In the genomic region with DNA sequence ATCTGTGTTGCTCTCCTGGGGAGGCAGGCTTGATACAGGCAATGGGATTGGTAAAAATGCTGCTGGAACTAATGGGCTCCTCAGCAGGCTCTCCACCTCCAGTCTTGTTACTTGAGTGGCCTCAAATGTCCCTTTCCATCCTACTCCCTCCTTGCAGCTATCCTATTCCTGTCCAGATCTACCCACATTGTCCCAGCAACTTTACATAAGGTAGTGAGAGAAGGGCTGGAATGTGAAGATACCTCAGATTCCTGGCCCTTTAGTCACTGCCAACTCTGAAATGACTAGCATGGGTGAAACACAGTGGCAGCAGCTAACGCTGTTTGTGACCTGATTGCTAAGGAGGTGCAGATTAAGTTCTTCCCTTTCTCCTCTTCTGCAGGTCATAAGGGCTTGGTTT, we compare ENCODE assay signal across 1 cellular context.
TF ChIP-seq lines count a peak whose summit lies in the region.

No MANE protein-coding gene starts in this region.

TF ChIP-seq in GM23338, 12 proteins besides CTCF, POLR2A, EP300 and RAD21 (continued from another document):
- TF ChIP-seq, protein P1, sequence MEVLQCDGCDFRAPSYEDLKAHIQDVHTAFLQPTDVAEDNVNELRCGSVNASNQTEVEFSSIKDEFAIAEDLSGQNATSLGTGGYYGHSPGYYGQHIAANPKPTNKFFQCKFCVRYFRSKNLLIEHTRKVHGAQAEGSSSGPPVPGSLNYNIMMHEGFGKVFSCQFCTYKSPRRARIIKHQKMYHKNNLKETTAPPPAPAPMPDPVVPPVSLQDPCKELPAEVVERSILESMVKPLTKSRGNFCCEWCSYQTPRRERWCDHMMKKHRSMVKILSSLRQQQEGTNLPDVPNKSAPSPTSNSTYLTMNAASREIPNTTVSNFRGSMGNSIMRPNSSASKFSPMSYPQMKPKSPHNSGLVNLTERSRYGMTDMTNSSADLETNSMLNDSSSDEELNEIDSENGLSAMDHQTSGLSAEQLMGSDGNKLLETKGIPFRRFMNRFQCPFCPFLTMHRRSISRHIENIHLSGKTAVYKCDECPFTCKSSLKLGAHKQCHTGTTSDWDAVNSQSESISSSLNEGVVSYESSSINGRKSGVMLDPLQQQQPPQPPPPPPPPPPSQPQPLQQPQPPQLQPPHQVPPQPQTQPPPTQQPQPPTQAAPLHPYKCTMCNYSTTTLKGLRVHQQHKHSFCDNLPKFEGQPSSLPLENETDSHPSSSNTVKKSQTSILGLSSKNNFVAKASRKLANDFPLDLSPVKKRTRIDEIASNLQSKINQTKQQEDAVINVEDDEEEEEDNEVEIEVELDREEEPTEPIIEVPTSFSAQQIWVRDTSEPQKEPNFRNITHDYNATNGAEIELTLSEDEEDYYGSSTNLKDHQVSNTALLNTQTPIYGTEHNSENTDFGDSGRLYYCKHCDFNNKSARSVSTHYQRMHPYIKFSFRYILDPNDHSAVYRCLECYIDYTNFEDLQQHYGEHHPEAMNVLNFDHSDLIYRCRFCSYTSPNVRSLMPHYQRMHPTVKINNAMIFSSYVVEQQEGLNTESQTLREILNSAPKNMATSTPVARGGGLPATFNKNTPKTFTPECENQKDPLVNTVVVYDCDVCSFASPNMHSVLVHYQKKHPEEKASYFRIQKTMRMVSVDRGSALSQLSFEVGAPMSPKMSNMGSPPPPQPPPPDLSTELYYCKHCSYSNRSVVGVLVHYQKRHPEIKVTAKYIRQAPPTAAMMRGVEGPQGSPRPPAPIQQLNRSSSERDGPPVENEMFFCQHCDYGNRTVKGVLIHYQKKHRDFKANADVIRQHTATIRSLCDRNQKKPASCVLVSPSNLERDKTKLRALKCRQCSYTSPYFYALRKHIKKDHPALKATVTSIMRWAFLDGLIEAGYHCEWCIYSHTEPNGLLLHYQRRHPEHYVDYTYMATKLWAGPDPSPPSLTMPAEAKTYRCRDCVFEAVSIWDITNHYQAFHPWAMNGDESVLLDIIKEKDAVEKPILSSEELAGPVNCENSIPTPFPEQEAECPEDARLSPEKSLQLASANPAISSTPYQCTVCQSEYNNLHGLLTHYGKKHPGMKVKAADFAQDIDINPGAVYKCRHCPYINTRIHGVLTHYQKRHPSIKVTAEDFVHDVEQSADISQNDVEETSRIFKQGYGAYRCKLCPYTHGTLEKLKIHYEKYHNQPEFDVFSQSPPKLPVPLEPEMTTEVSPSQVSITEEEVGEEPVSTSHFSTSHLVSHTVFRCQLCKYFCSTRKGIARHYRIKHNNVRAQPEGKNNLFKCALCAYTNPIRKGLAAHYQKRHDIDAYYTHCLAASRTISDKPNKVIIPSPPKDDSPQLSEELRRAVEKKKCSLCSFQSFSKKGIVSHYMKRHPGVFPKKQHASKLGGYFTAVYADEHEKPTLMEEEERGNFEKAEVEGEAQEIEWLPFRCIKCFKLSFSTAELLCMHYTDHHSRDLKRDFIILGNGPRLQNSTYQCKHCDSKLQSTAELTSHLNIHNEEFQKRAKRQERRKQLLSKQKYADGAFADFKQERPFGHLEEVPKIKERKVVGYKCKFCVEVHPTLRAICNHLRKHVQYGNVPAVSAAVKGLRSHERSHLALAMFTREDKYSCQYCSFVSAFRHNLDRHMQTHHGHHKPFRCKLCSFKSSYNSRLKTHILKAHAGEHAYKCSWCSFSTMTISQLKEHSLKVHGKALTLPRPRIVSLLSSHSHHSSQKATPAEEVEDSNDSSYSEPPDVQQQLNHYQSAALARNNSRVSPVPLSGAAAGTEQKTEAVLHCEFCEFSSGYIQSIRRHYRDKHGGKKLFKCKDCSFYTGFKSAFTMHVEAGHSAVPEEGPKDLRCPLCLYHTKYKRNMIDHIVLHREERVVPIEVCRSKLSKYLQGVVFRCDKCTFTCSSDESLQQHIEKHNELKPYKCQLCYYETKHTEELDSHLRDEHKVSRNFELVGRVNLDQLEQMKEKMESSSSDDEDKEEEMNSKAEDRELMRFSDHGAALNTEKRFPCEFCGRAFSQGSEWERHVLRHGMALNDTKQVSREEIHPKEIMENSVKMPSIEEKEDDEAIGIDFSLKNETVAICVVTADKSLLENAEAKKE (CRISPR knock-in tag; IDR thresholded peaks at IDR 0.05), result no peak
- no peak for TF ChIP-seq CREB1 (CRISPR knock-in tag; IDR thresholded peaks at IDR 0.05; ENCODE audit: low read depth)
- no peak for TF ChIP-seq EZH2 (IDR thresholded peaks at IDR 0.05; ENCODE audit: low read depth, unreplicated experiment)
- TF ChIP-seq, protein P2, sequence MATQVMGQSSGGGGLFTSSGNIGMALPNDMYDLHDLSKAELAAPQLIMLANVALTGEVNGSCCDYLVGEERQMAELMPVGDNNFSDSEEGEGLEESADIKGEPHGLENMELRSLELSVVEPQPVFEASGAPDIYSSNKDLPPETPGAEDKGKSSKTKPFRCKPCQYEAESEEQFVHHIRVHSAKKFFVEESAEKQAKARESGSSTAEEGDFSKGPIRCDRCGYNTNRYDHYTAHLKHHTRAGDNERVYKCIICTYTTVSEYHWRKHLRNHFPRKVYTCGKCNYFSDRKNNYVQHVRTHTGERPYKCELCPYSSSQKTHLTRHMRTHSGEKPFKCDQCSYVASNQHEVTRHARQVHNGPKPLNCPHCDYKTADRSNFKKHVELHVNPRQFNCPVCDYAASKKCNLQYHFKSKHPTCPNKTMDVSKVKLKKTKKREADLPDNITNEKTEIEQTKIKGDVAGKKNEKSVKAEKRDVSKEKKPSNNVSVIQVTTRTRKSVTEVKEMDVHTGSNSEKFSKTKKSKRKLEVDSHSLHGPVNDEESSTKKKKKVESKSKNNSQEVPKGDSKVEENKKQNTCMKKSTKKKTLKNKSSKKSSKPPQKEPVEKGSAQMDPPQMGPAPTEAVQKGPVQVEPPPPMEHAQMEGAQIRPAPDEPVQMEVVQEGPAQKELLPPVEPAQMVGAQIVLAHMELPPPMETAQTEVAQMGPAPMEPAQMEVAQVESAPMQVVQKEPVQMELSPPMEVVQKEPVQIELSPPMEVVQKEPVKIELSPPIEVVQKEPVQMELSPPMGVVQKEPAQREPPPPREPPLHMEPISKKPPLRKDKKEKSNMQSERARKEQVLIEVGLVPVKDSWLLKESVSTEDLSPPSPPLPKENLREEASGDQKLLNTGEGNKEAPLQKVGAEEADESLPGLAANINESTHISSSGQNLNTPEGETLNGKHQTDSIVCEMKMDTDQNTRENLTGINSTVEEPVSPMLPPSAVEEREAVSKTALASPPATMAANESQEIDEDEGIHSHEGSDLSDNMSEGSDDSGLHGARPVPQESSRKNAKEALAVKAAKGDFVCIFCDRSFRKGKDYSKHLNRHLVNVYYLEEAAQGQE (IDR thresholded peaks at IDR 0.05; ENCODE audit: unreplicated experiment), result no peak
- no peak for TF ChIP-seq EZH2phosphoT487 (IDR thresholded peaks at IDR 0.05; ENCODE audit: unreplicated experiment)
- TF ChIP-seq, protein P3, sequence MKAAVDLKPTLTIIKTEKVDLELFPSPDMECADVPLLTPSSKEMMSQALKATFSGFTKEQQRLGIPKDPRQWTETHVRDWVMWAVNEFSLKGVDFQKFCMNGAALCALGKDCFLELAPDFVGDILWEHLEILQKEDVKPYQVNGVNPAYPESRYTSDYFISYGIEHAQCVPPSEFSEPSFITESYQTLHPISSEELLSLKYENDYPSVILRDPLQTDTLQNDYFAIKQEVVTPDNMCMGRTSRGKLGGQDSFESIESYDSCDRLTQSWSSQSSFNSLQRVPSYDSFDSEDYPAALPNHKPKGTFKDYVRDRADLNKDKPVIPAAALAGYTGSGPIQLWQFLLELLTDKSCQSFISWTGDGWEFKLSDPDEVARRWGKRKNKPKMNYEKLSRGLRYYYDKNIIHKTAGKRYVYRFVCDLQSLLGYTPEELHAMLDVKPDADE (IDR thresholded peaks at IDR 0.05), result no peak
